In genomic region chr14:77812028-77812427, GRCh38 we compare ENCODE assay signal across 1 cellular context.
TF ChIP-seq lines count a peak whose summit lies in the region.

No MANE protein-coding gene starts in this region.

TF ChIP-seq in GM12878, 131 proteins besides CTCF, POLR2A, EP300 and RAD21 (continued from another document):
- TF ChIP-seq IRF5 (IDR thresholded peaks at IDR 0.05; ENCODE audit: borderline replicate concordance) (no peak), NR2C1 (IDR thresholded peaks at IDR 0.05) (no peak), ZBED1 (IDR thresholded peaks at IDR 0.05; ENCODE audit: borderline replicate concordance) (no peak), NR2F1 (conservative IDR thresholded peaks at IDR 0.05) (peak; percentile 75), RELB (IDR thresholded peaks at IDR 0.05; ENCODE audit: low read depth) (no peak), KDM1A (IDR thresholded peaks at IDR 0.05; ENCODE audit: borderline replicate concordance) (no peak), IRF4 (IDR thresholded peaks at IDR 0.05; ENCODE audit: low read depth, low read length) (no peak), JUND (IDR thresholded peaks at IDR 0.05; ENCODE audit: low read depth, low read length) (no peak), SIN3A (IDR thresholded peaks at IDR 0.05; ENCODE audit: low read depth, low read length) (no peak), CHD2 (IDR thresholded peaks at IDR 0.05; ENCODE audit: borderline replicate concordance, low read depth, low read length) (no peak), RCOR1 (conservative IDR thresholded peaks at IDR 0.05; ENCODE audit: low read depth, low read length) (no peak), POLR2AphosphoS5 (IDR thresholded peaks at IDR 0.05; ENCODE audit: low read length) (no peak), MEF2A (IDR thresholded peaks at IDR 0.05; ENCODE audit: insufficient read depth, low read depth, low read length) (0 out of 2 replicates have a peak, but pooled peaks have one; percentile 32), MTA3 (IDR thresholded peaks at IDR 0.05; ENCODE audit: borderline replicate concordance, low read length) (0 out of 2 replicates have a peak, but pooled peaks have one; percentile 35), JUNB (IDR thresholded peaks at IDR 0.05) (peak; percentile 73), RB1 (IDR thresholded peaks at IDR 0.05; ENCODE audit: borderline replicate concordance) (no peak), IRF3 (IDR thresholded peaks at IDR 0.05) (no peak), BHLHE40 (IDR thresholded peaks at IDR 0.05; ENCODE audit: borderline replicate concordance in 1 of 2, low read depth in 2 of 2, low read length in 1 of 2) (no peak), DPF2 (IDR thresholded peaks at IDR 0.05) (no peak), SPI1 (IDR thresholded peaks at IDR 0.05; ENCODE audit: borderline replicate concordance, insufficient read depth, low read depth, low read length) (no peak), RAD51 (IDR thresholded peaks at IDR 0.05) (no peak), ATF2 (IDR thresholded peaks at IDR 0.05; ENCODE audit: low read length) (peak; percentile 31; the same call in 1 of the 2 replicates), RUNX3 (IDR thresholded peaks at IDR 0.05; ENCODE audit: low read length) (peak; percentile 90), NFIC (IDR thresholded peaks at IDR 0.05; ENCODE audit: low read depth, low read length) (peak; percentile 56; the same call in 1 of the 2 replicates), SMC3 (IDR thresholded peaks at IDR 0.05; ENCODE audit: borderline replicate concordance, low read length) (no peak), SREBF1 (IDR thresholded peaks at IDR 0.05; ENCODE audit: low read length) (no peak), NRF1 (conservative IDR thresholded peaks at IDR 0.05; ENCODE audit: low read depth, low read length) (no peak), HDAC2 (IDR thresholded peaks at IDR 0.05) (no peak), E2F4 (IDR thresholded peaks at IDR 0.05; ENCODE audit: low read depth, low read length) (no peak), ZZZ3 (IDR thresholded peaks at IDR 0.05; ENCODE audit: control insufficient read depth, insufficient read length, low read depth) (no peak), STAT3 (IDR thresholded peaks at IDR 0.05; ENCODE audit: low read depth, low read length) (no peak), POU2F2 (IDR thresholded peaks at IDR 0.05; ENCODE audit: borderline replicate concordance, low read depth, low read length) (no peak), CEBPZ (IDR thresholded peaks at IDR 0.05; ENCODE audit: low read depth, low read length) (no peak), YBX1 (IDR thresholded peaks at IDR 0.05) (no peak), MAX (IDR thresholded peaks at IDR 0.05; ENCODE audit: low read depth, low read length) (no peak), ZNF622 (IDR thresholded peaks at IDR 0.05) (no peak), PKNOX1 (IDR thresholded peaks at IDR 0.05) (no peak)
